2 cellular contexts compared by ENCODE assay signal in the genomic region with DNA sequence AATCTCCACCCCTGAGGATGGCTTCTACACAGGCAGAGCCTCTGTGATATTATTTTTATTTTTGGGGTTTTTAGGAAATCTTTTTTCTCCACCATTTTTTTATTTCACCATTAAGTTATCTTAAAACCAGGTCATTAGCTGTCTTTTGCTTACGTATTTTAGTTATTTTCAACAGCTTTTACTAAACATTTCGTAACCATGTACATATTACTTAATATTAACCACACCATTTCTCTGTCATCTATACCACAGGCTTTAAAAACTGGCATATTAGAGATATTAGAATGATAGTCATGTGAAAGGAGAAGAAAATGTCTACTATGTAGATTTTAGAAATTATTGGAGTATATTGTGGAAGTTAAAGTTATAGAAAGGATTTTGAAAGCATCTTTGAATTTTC.
A peak's percentile ranks its signal among the peaks of the same experiment; 100 is the strongest.
TF ChIP-seq lines count a peak whose summit lies in the region.

No MANE protein-coding gene starts in this region.

TF ChIP-seq in A549, 52 proteins besides CTCF, POLR2A, EP300 and RAD21 (continued from another document):
- TF ChIP-seq HOXB5 (CRISPR knock-in tag; IDR thresholded peaks at IDR 0.05) = no peak
- TF ChIP-seq CHD4 (IDR thresholded peaks at IDR 0.05; ENCODE audit: borderline replicate concordance) = no peak
- no peak for TF ChIP-seq POLR2AphosphoS2 (conservative IDR thresholded peaks at IDR 0.05; ENCODE audit: low read length)
- no peak for TF ChIP-seq JUN (IDR thresholded peaks at IDR 0.05)

TF ChIP-seq in IMR-90, 13 proteins besides CTCF, POLR2A, EP300 and RAD21:
- TF ChIP-seq, protein P1, sequence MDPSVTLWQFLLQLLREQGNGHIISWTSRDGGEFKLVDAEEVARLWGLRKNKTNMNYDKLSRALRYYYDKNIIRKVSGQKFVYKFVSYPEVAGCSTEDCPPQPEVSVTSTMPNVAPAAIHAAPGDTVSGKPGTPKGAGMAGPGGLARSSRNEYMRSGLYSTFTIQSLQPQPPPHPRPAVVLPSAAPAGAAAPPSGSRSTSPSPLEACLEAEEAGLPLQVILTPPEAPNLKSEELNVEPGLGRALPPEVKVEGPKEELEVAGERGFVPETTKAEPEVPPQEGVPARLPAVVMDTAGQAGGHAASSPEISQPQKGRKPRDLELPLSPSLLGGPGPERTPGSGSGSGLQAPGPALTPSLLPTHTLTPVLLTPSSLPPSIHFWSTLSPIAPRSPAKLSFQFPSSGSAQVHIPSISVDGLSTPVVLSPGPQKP (IDR thresholded peaks at IDR 0.05; ENCODE audit: borderline replicate concordance, low read depth, low read length) = no peak
- TF ChIP-seq MXI1 (IDR thresholded peaks at IDR 0.05; ENCODE audit: borderline replicate concordance, low read depth, low read length) (no peak), CEBPB (IDR thresholded peaks at IDR 0.05; ENCODE audit: low read depth, low read length) (0 out of 2 replicates have a peak, but pooled peaks have one; percentile 10)
